ENCODE assay signal across 32 cellular contexts in genomic region chr15:98146031-98146430, GRCh38.
"Had no signal": no experiment of that assay in that cellular context is flagged by ENCODE, and none has a peak within 500 bp of the region (broad histone marks: within the 10 kb centered on the region; RNA-seq: fewer than 3 reads in every experiment).

No MANE protein-coding gene starts in this region.

- H3K27ac Mint-ChIP-seq: activated CD4-positive, alpha-beta T cell treated with anti-CD3 and anti-CD28 coated beads, Interleukin-2, amount 10 ng/mL, durations not matched to agents 7 days and 5 days; activated CD8-positive, alpha-beta T cell treated with anti-CD3 and anti-CD28 coated beads, Interleukin-2, amount 10 ng/mL, durations not matched to agents 7 days and 5 days; activated naive CD4-positive, alpha-beta T cell treated with anti-CD3 and anti-CD28 coated beads, Interleukin-2, amount 50 U/mL, for 24 hours; activated naive CD8-positive, alpha-beta T cell treated with anti-CD3 and anti-CD28 coated beads, Interleukin-2, amount 10 ng/mL, durations not matched to agents 7 days and 5 days; activated T-cell treated with anti-CD3 and anti-CD28 coated beads, Interleukin-2, amount 50 U/mL, for 24 hours; activated T-helper 2 cell treated with anti-CD3 and anti-CD28 coated beads, Interferon-gamma antibody, Interleukin-2, Interleukin-4, amounts not matched to agents 10 μg/mL and 5 μg/mL and 100 μg/mL, durations not matched to agents 14 hours and 24 hours and 36 hours; T-helper 1 cell treated with Interleukin-12 subunit alpha and Interleukin-12 subunit beta and Interleukin-4 antibody, amounts not matched to agents 30 μg/mL and 1 μg/mL, for 36 hours; T-helper 2 cell treated with Interferon-gamma antibody and Interleukin-4, amounts not matched to agents 5 μg/mL and 100 μg/mL, for 36 hours had no signal

- H3K4me3 Mint-ChIP-seq: activated CD4-positive, alpha-beta T cell treated with anti-CD3 and anti-CD28 coated beads, Interleukin-2, amount 10 ng/mL, durations not matched to agents 7 days and 5 days; activated CD8-positive, alpha-beta T cell treated with anti-CD3 and anti-CD28 coated beads, Interleukin-2, amount 10 ng/mL, durations not matched to agents 7 days and 5 days; activated naive CD4-positive, alpha-beta T cell treated with anti-CD3 and anti-CD28 coated beads, Interleukin-2, amount 50 U/mL, for 24 hours; activated naive CD8-positive, alpha-beta T cell treated with anti-CD3 and anti-CD28 coated beads, Interleukin-2, amount 10 ng/mL, durations not matched to agents 7 days and 5 days; activated T-cell treated with anti-CD3 and anti-CD28 coated beads, Interleukin-2, amount 50 U/mL, for 24 hours; central memory CD8-positive, alpha-beta T cell; T-helper 1 cell treated with Interleukin-12 subunit alpha and Interleukin-12 subunit beta and Interleukin-4 antibody, amounts not matched to agents 30 μg/mL and 1 μg/mL, for 36 hours; T-helper 2 cell treated with Interferon-gamma antibody and Interleukin-4, amounts not matched to agents 5 μg/mL and 100 μg/mL, for 36 hours had no signal

- H3K4me1 Mint-ChIP-seq: activated CD4-positive, alpha-beta T cell treated with anti-CD3 and anti-CD28 coated beads, Interleukin-2, amount 10 ng/mL, durations not matched to agents 7 days and 5 days; activated naive CD4-positive, alpha-beta T cell treated with anti-CD3 and anti-CD28 coated beads, Interleukin-2, amount 50 U/mL, for 24 hours; activated naive CD8-positive, alpha-beta T cell treated with anti-CD3 and anti-CD28 coated beads, Interleukin-2, amount 10 ng/mL, durations not matched to agents 7 days and 5 days; central memory CD8-positive, alpha-beta T cell had no signal

- H3K36me3 ChIP-seq: ascending aorta, cardiac muscle cell, SJCRH30 had no signal

- ATAC-seq: activated CD8-positive, alpha-beta T cell treated with anti-CD3 and anti-CD28 coated beads, Interleukin-2, amount 10 ng/mL, durations not matched to agents 7 days and 5 days had no signal

- H3K4me3 ChIP-seq: ascending aorta, cardiac muscle cell, SJCRH30, SK-N-MC had no signal

- H3K27ac ChIP-seq: ascending aorta, cardiac muscle cell, SJCRH30, SK-N-MC had no signal

- H3K4me1 ChIP-seq: ascending aorta had no signal

- DNase-seq: activated CD4-positive, alpha-beta T cell treated with anti-CD3 and anti-CD28 coated beads, Interleukin-2, amount 10 ng/mL, durations not matched to agents 7 days and 5 days; activated CD4-positive, alpha-beta T cell treated with anti-CD3 and anti-CD28 coated beads, Interleukin-2, amount 50 U/mL, for 48 hours; activated CD8-positive, alpha-beta T cell treated with anti-CD3 and anti-CD28 coated beads, Interleukin-2, amount 10 ng/mL, durations not matched to agents 7 days and 5 days; activated gamma-delta T cell; activated naive CD4-positive, alpha-beta T cell treated with Interleukin-2 at 50 U/mL for 16 hours; activated naive CD8-positive, alpha-beta T cell treated with anti-CD3 and anti-CD28 coated beads, Interleukin-2, amount 10 ng/mL, durations not matched to agents 7 days and 5 days; activated T-cell treated with anti-CD3 and anti-CD28 coated beads, Interleukin-2, amount 50 U/mL, for 24 hours; amygdala; Kasumi-1; KG1; MM.1S; MV-4-11; NCI-H1092 treated with DMSO at 0.1 percent for 48 hours; NCI-H1417; NCI-H146; NCI-H187; NCI-H2029 treated with DMSO at 0.1 percent for 48 hours; NCI-H2107; NCI-H2171; NCI-H2227 treated with DMSO at 0.1 percent for 48 hours; NCI-H446; NCI-H510A treated with DMSO at 0.1 percent for 48 hours; SHP77; SJCRH30 had no signal

- H3K27me3 ChIP-seq: ascending aorta, cardiac muscle cell had no signal

- H3K9me3 ChIP-seq: ascending aorta, SJCRH30 had no signal

- H3K9me3 Mint-ChIP-seq: activated CD4-positive, alpha-beta T cell treated with anti-CD3 and anti-CD28 coated beads, Interleukin-2, amount 10 ng/mL, durations not matched to agents 7 days and 5 days; activated naive CD4-positive, alpha-beta T cell treated with anti-CD3 and anti-CD28 coated beads, Interleukin-2, amount 50 U/mL, for 24 hours; activated naive CD8-positive, alpha-beta T cell treated with anti-CD3 and anti-CD28 coated beads, Interleukin-2, amount 10 ng/mL, durations not matched to agents 7 days and 5 days; activated T-cell treated with anti-CD3 and anti-CD28 coated beads, Interleukin-2, amount 50 U/mL, for 24 hours; activated T-helper 2 cell treated with anti-CD3 and anti-CD28 coated beads, Interferon-gamma antibody, Interleukin-2, Interleukin-4, amounts not matched to agents 10 μg/mL and 5 μg/mL and 100 μg/mL, durations not matched to agents 14 hours and 24 hours and 36 hours; central memory CD8-positive, alpha-beta T cell; T-helper 1 cell treated with Interleukin-12 subunit alpha and Interleukin-12 subunit beta and Interleukin-4 antibody, amounts not matched to agents 30 μg/mL and 1 μg/mL, for 36 hours; T-helper 2 cell treated with Interferon-gamma antibody and Interleukin-4, amounts not matched to agents 5 μg/mL and 100 μg/mL, for 36 hours had no signal
